Comparison of ENCODE assay signal across 22 cellular contexts in the genomic region with DNA sequence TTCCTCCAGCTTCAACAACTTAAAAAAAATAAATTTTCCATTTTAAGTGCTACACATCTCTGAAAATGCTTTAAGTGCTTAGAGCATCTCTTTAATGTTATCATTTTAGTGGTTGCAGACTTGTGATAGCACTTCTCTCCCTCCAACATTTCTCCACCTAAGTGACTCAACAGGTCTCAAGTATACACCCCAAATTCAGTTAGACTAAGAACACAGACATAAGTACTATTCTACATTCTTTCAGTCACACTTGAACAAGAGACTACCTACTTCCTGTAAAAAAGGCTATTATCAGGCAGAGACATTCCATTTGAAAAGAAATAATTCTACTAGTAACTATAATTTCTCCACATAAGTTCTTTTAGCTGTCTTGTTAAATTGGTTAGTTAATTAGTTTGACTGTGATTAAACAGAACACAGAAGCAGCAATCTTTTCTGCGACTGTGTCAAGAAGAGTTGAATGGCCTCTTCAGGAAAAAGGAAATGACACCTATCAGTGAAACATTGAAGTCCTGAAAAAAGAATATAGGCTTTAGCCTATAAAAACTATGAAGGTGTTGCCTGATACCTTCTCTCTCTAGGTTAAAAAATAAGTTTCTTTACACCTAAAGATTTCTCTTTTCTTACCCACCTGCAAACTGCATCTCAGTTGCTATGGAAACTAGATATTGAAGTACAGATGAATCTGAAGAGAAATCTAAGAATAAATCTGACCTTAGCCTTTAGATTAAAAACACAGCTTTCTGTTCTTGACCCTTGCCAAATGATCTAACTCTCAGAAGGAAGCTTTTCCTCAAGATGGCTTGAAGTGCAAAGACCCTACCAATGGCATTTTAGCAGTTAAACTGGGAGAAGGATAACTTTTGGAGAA. TPM values are rescaled to one million over a fixed set of nuclear protein-coding genes. Genes with fewer than 3 reads are reported as not detected.
A peak's percentile ranks its signal among the peaks of the same experiment; 100 is the strongest.
DNase-seq lines count a peak whose midpoint lies in the region; ATAC-seq lines count a peak whose summit lies in the region.
"Had no signal": no experiment of that assay in that cellular context is flagged by ENCODE, and none has a peak within 500 bp of the region (broad histone marks: within the 10 kb centered on the region; RNA-seq: fewer than 3 reads in every experiment).

No MANE protein-coding gene starts in this region.

- H3K4me1 Mint-ChIP-seq in natural killer cell treated with Interleukin-12 subunit alpha and Interleukin-12 subunit beta and Interleukin-15 and Interleukin-18, amount 100 ng/mL, for 72 hours (ENCODE audit: low read depth in 2 of 2): peaks cover 20 to 22% of the 10 kb centered on the region in 2 donors
- H3K4me1 Mint-ChIP-seq: nephron had no signal

- H3K27me3 Mint-ChIP-seq in natural killer cell treated with Interleukin-12 subunit alpha and Interleukin-12 subunit beta and Interleukin-15 and Interleukin-18, amount 100 ng/mL, for 72 hours: no peaks in the 10 kb centered on the region
- H3K27me3 Mint-ChIP-seq: activated CD8-positive, alpha-beta T cell treated with anti-CD3 and anti-CD28 coated beads for 36 hours; CD4-positive, CD25-positive, alpha-beta regulatory T cell had no signal

- peak overlapping the region; percentile 52 for H3K4me3 Mint-ChIP-seq in natural killer cell treated with Interleukin-12 subunit alpha and Interleukin-12 subunit beta and Interleukin-15 and Interleukin-18, amount 100 ng/mL, for 72 hours
- H3K4me3 Mint-ChIP-seq: activated CD8-positive, alpha-beta T cell treated with anti-CD3 and anti-CD28 coated beads for 36 hours; CD4-positive, CD25-positive, alpha-beta regulatory T cell; nephron had no signal

- DNase-seq in dermis blood vessel endothelial cell (peak; percentile 21), foreskin melanocyte (no peak), NCI-H2081 (lab: John Stamatoyannopoulos, UW) (no peak)
- DNase-seq in natural killer cell treated with Interleukin-12 subunit alpha and Interleukin-12 subunit beta and Interleukin-15 and Interleukin-18, amount 100 ng/mL, for 72 hours (ENCODE audit: low spot score): no peak
- DNase-seq: activated CD8-positive, alpha-beta T cell treated with anti-CD3 and anti-CD28 coated beads for 36 hours; activated naive CD4-positive, alpha-beta T cell treated with Interleukin-2 at 50 U/mL for 16 hours; activated T-cell treated with anti-CD3 and anti-CD28 coated beads, Interleukin-2, amount 50 U/mL, for 1 hour; amygdala; CD4-positive, CD25-positive, alpha-beta regulatory T cell; DMS153; kidney glomerular epithelial cell; NCI-H2081 treated with DMSO at 0.1 percent for 48 hours; NCI-H510A; posterior cingulate gyrus; T-helper 2 cell had no signal

- H3K36me3 Mint-ChIP-seq in natural killer cell treated with Interleukin-12 subunit alpha and Interleukin-12 subunit beta and Interleukin-15 and Interleukin-18, amount 100 ng/mL, for 72 hours: peaks cover 4% of the 10 kb centered on the region

- ATAC-seq in GM18519 (IDR thresholded peaks at IDR 0.05; ENCODE audit: low FRiP score, unreplicated experiment): peak; percentile 53
- peak; percentile 45 for ATAC-seq in HG03139 (IDR thresholded peaks at IDR 0.05; ENCODE audit: unreplicated experiment)
- ATAC-seq in natural killer cell treated with Interleukin-12 subunit alpha and Interleukin-12 subunit beta and Interleukin-15 and Interleukin-18, amount 100 ng/mL, for 72 hours: no peak
- ATAC-seq in HG02938 (IDR thresholded peaks at IDR 0.05; ENCODE audit: unreplicated experiment): no peak
- ATAC-seq: activated CD8-positive, alpha-beta T cell treated with anti-CD3 and anti-CD28 coated beads for 36 hours; esophagus mucosa; gastroesophageal sphincter; HCT116 had no signal

- H3K27ac Mint-ChIP-seq in natural killer cell treated with Interleukin-12 subunit alpha and Interleukin-12 subunit beta and Interleukin-15 and Interleukin-18, amount 100 ng/mL, for 72 hours: peak overlapping the region; percentile 56 to 80
- H3K27ac Mint-ChIP-seq: activated CD8-positive, alpha-beta T cell treated with anti-CD3 and anti-CD28 coated beads for 36 hours; nephron had no signal

- no peaks in the 10 kb centered on the region for H3K9me3 Mint-ChIP-seq in natural killer cell treated with Interleukin-12 subunit alpha and Interleukin-12 subunit beta and Interleukin-15 and Interleukin-18, amount 100 ng/mL, for 72 hours
- H3K9me3 Mint-ChIP-seq: activated CD8-positive, alpha-beta T cell treated with anti-CD3 and anti-CD28 coated beads for 36 hours; CD4-positive, CD25-positive, alpha-beta regulatory T cell; nephron had no signal

RNA-seq across cellular contexts. Expression of a gene that starts 18.0 kb away (rescaled TPM):
- total RNA-seq in dermis blood vessel endothelial cell: 7.7 and 10.2 TPM in 2 replicates
- 10 to 100 TPM; 22.1 to 32.9 TPM for total RNA-seq in natural killer cell treated with Interleukin-12 subunit alpha and Interleukin-12 subunit beta and Interleukin-15 and Interleukin-18, amount 100 ng/mL, for 72 hours

Comparison
In these comparisons a context has a peak if more than half of its experiments do, and no peak if none do; other contexts are left out.
1. ATAC-seq: peak in GM18519 (single experiment) and HG03139 (single experiment); none in natural killer cell treated with Interleukin-12 subunit alpha and Interleukin-12 subunit beta and Interleukin-15 and Interleukin-18, amount 100 ng/mL, for 72 hours (0 of 2) and HG02938 (single experiment).